ENCODE assay signal across 1 cellular context in genomic region chr6:1346556-1347186, GRCh38.
TF ChIP-seq lines count a peak whose summit lies in the region.

No MANE protein-coding gene starts in this region.

TF ChIP-seq in H1, 55 proteins besides CTCF, POLR2A, EP300 and RAD21:
- no peak for TF ChIP-seq POLR2AphosphoS5 (IDR thresholded peaks at IDR 0.05; ENCODE audit: low read depth, low read length)
- no peak for TF ChIP-seq CHD7 (IDR thresholded peaks at IDR 0.05; ENCODE audit: insufficient replicate concordance, low read length)
- no peak for TF ChIP-seq TCF12 (IDR thresholded peaks at IDR 0.05; ENCODE audit: low read depth, low read length)
- TF ChIP-seq HDAC6 (IDR thresholded peaks at IDR 0.05; ENCODE audit: low read depth, low read length), result no peak
- TF ChIP-seq E2F6 (IDR thresholded peaks at IDR 0.05), result no peak
- no peak for TF ChIP-seq SP1 (IDR thresholded peaks at IDR 0.05; ENCODE audit: low read depth, low read length)
- no peak for TF ChIP-seq MAFK (IDR thresholded peaks at IDR 0.05; ENCODE audit: low read depth, low read length)
- no peak for TF ChIP-seq GTF2F1 (IDR thresholded peaks at IDR 0.05; ENCODE audit: borderline replicate concordance, low read depth, low read length)
- no peak for TF ChIP-seq CBX8 (IDR thresholded peaks at IDR 0.05; ENCODE audit: borderline replicate concordance, low read depth, low read length)
- TF ChIP-seq SIN3A (conservative IDR thresholded peaks at IDR 0.05 in 1 of 2, IDR thresholded peaks at IDR 0.05 in 1 of 2; ENCODE audit: low read depth in 1 of 2, low read length in 2 of 2), result no peak
- TF ChIP-seq TAF1 (IDR thresholded peaks at IDR 0.05; ENCODE audit: low read depth, low read length), result no peak
- TF ChIP-seq NANOG (IDR thresholded peaks at IDR 0.05; ENCODE audit: insufficient read depth, low read depth, low read length, poor library complexity, severe bottlenecking), result no peak
- TF ChIP-seq GABPA (IDR thresholded peaks at IDR 0.05; ENCODE audit: borderline replicate concordance, insufficient read depth, low read length), result no peak
- no peak for TF ChIP-seq SRF (IDR thresholded peaks at IDR 0.05; ENCODE audit: low read depth, low read length)
- TF ChIP-seq HDAC2 (IDR thresholded peaks at IDR 0.05; ENCODE audit: borderline replicate concordance in 1 of 2, low read depth in 2 of 2, low read length in 2 of 2), result no peak
- no peak for TF ChIP-seq EGR1 (IDR thresholded peaks at IDR 0.05; ENCODE audit: borderline replicate concordance, low read depth, low read length)
- no peak for TF ChIP-seq NRF1 (IDR thresholded peaks at IDR 0.05; ENCODE audit: low read depth, low read length)
- no peak for TF ChIP-seq RFX5 (IDR thresholded peaks at IDR 0.05; ENCODE audit: borderline replicate concordance, low read depth, low read length)
TF ChIP-seq in H1: peak in this region for 0.
